In genomic region chr9:14356376-14356775, GRCh38 we compare ENCODE assay signal across 22 cellular contexts. TPM values are rescaled to one million over a fixed set of nuclear protein-coding genes. Genes with fewer than 3 reads are reported as not detected.
DNase-seq lines count a peak whose midpoint lies in the region; TF ChIP-seq lines count a peak whose summit lies in the region.
"Had no signal": no experiment of that assay in that cellular context is flagged by ENCODE, and none has a peak within 500 bp of the region (broad histone marks: within the 10 kb centered on the region; RNA-seq: fewer than 3 reads in every experiment).

No MANE protein-coding gene starts in this region.

- H4K20me1 ChIP-seq in smooth muscle cell (ENCODE audit: low read depth) (no peaks in the 10 kb centered on the region), GM23248 (ENCODE audit: insufficient read depth) (no peaks in the 10 kb centered on the region)

- H3K4me2 ChIP-seq in mesendoderm (ENCODE audit: low read length) (no peak overlapping the region), smooth muscle cell (no peak overlapping the region), GM23248 (ENCODE audit: unreplicated experiment) (no peak overlapping the region)

- DNase-seq in caudate nucleus (lab: John Stamatoyannopoulos, UW) (no peak), mesendoderm (no peak), smooth muscle cell (lab: John Stamatoyannopoulos, UW; ENCODE audit: unreplicated experiment) (no peak), GM23248 (no peak), activated gamma-delta T cell (lab: John Stamatoyannopoulos, UW) (no peak)
- DNase-seq in activated naive CD4-positive, alpha-beta T cell treated with Interleukin-2 at 50 U/mL for 16 hours: no peak
- DNase-seq: ACHN, AML-193, COR-L47, DMS153, MV-4-11, NCI-H1417, NCI-H187 treated with DMSO at 0.1 percent for 48 hours, NCI-H446, NCI-H774, PC-3, SJCRH30 had no signal

- no CpG with 5 or more reads among the region's 5 CpGs for WGBS in mesendoderm (ENCODE audit: extremely low coverage, insufficient coverage, low lambda C conversion rate)
- WGBS in smooth muscle cell (ENCODE audit: low lambda C conversion rate): 53% methylated on average over 5 of the region's 5 CpGs
- WGBS in GM23248 (ENCODE audit: low coverage in 1 of 2, low lambda C conversion rate in 2 of 2, missing lambda C conversion rate in 2 of 2), 2 experiments: 74 to 79% methylated on average over 5 of the region's 5 CpGs

- no peak overlapping the region for H3K4ac ChIP-seq in mesendoderm (ENCODE audit: low read depth, low read length)

- H2BK15ac ChIP-seq in mesendoderm (replicated peaks; ENCODE audit: low read depth): no peak overlapping the region

- H3K23ac ChIP-seq in mesendoderm (ENCODE audit: low read length): no peak overlapping the region

- peaks cover 46% of the 10 kb centered on the region for H3K4me1 ChIP-seq in HUES6 (ENCODE audit: control insufficient read depth, insufficient read depth, low read length)
- no peaks in the 10 kb centered on the region for H3K4me1 ChIP-seq in mesendoderm (ENCODE audit: control insufficient read depth, low read depth, low read length)
- peaks cover 3% of the 10 kb centered on the region for H3K4me1 ChIP-seq in smooth muscle cell (ENCODE audit: low read depth)
- H3K4me1 ChIP-seq in GM23248 (ENCODE audit: insufficient read depth): peaks cover 13% of the 10 kb centered on the region
- H3K4me1 ChIP-seq: SJCRH30 had no signal

- H3K9me3 ChIP-seq in HUES6 (ENCODE audit: control insufficient read depth, insufficient read depth, low read depth, low read length) (no peaks in the 10 kb centered on the region), smooth muscle cell (replicated peaks; ENCODE audit: low read depth) (no peaks in the 10 kb centered on the region), GM23248 (ENCODE audit: low read depth) (no peaks in the 10 kb centered on the region)
- H3K9me3 ChIP-seq: HAP-1, SJCRH30 had no signal

- H3K9ac ChIP-seq in HUES6 (ENCODE audit: low read length) (peak overlapping the region; percentile 5), mesendoderm (ENCODE audit: low read length) (peak overlapping the region; percentile 17), smooth muscle cell (ENCODE audit: low read depth) (no peak overlapping the region), GM23248 (no peak overlapping the region)

- H2BK5ac ChIP-seq in mesendoderm (ENCODE audit: low read length): no peak overlapping the region

- H3K79me1 ChIP-seq in mesendoderm (ENCODE audit: low read length): no peaks in the 10 kb centered on the region

- H2AFZ ChIP-seq in smooth muscle cell (ENCODE audit: low read depth) (peak overlapping the region; percentile 46), GM23248 (no peak overlapping the region)

- H3K9me2 ChIP-seq in GM23248 (ENCODE audit: insufficient read depth): no peaks in the 10 kb centered on the region

- no peak overlapping the region for H4K8ac ChIP-seq in mesendoderm (ENCODE audit: low read depth, low read length)

- H3F3A ChIP-seq in smooth muscle cell (ENCODE audit: low read depth): no peaks in the 10 kb centered on the region
- H3F3A ChIP-seq in GM23248 (ENCODE audit: insufficient read depth): peaks cover 4% of the 10 kb centered on the region

- no peak overlapping the region for H2AK5ac ChIP-seq in mesendoderm (ENCODE audit: low read length)

- H3K27me3 ChIP-seq in HUES6 (ENCODE audit: control insufficient read depth, insufficient read depth, low read length): peaks cover 35% of the 10 kb centered on the region
- H3K27me3 ChIP-seq in mesendoderm (ENCODE audit: insufficient read depth, low read length, poor library complexity): peaks cover 3% of the 10 kb centered on the region
- peaks cover 22% of the 10 kb centered on the region for H3K27me3 ChIP-seq in smooth muscle cell (ENCODE audit: low read depth)
- H3K27me3 ChIP-seq in GM23248 (replicated peaks; ENCODE audit: insufficient read depth): peaks cover 37% of the 10 kb centered on the region
- H3K27me3 ChIP-seq: SJCRH30 had no signal

- no peaks in the 10 kb centered on the region for H3K36me3 ChIP-seq in HUES6 (ENCODE audit: control insufficient read depth, insufficient read depth, low read length)
- H3K36me3 ChIP-seq in mesendoderm (ENCODE audit: control insufficient read depth, insufficient read depth, low read length): no peaks in the 10 kb centered on the region
- H3K36me3 ChIP-seq in smooth muscle cell (ENCODE audit: low read depth): no peaks in the 10 kb centered on the region
- H3K36me3 ChIP-seq in GM23248 (ENCODE audit: low read depth): no peaks in the 10 kb centered on the region
- H3K36me3 ChIP-seq: HAP-1, SJCRH30 had no signal

- H3K27ac ChIP-seq in HUES6 (ENCODE audit: low read depth, low read length): no peak overlapping the region
- H3K27ac ChIP-seq in caudate nucleus (ENCODE audit: low read depth, low read length): peak overlapping the region; percentile 50
- no peak overlapping the region for H3K27ac ChIP-seq in mesendoderm (ENCODE audit: low read depth, low read length)
- no peak overlapping the region for H3K27ac ChIP-seq in smooth muscle cell (ENCODE audit: low read depth)
- no peak overlapping the region for H3K27ac ChIP-seq in GM23248
- H3K27ac ChIP-seq: RWPE1, SJCRH30 had no signal

- in situ Hi-C loops in GM23248 (cut with MboI): no loop called here

- no peaks in the 10 kb centered on the region for H3K79me2 ChIP-seq in mesendoderm (ENCODE audit: control insufficient read depth, insufficient read depth, low read length)
- H3K79me2 ChIP-seq in smooth muscle cell (ENCODE audit: low read depth): no peaks in the 10 kb centered on the region
- no peaks in the 10 kb centered on the region for H3K79me2 ChIP-seq in GM23248 (ENCODE audit: insufficient read depth)

- no peak for TF ChIP-seq CTCF in smooth muscle cell (IDR thresholded peaks at IDR 0.05; ENCODE audit: borderline replicate concordance, insufficient read depth, poor library complexity, severe bottlenecking)

- peak overlapping the region; percentile 15 for H3K56ac ChIP-seq in mesendoderm (ENCODE audit: low read length)

- H3K18ac ChIP-seq in mesendoderm (ENCODE audit: low read length): peak overlapping the region; percentile 21

- H4K5ac ChIP-seq in mesendoderm (ENCODE audit: low read length): no peak overlapping the region

- H3K4me3 ChIP-seq in HUES6 (ENCODE audit: low read depth, low read length): no peak overlapping the region
- H3K4me3 ChIP-seq in mesendoderm (ENCODE audit: low read length): no peak overlapping the region
- no peak overlapping the region for H3K4me3 ChIP-seq in smooth muscle cell
- no peak overlapping the region for H3K4me3 ChIP-seq in GM23248
- H3K4me3 ChIP-seq: HAP-1, K562, SJCRH30 had no signal

- H2BK120ac ChIP-seq in mesendoderm (ENCODE audit: low read depth, low read length): no peak overlapping the region

RNA-seq across cellular contexts. Expression of gene NFIB, which starts 42.4 kb away (rescaled TPM):
- 1.8 TPM for polyA plus RNA-seq in mesendoderm (2013, experiment 1 of 2)
- 1.5 TPM for polyA plus RNA-seq in mesendoderm (2013, experiment 2 of 2)
- total RNA-seq in smooth muscle cell: 1.7 and 2.3 TPM in 2 replicates
- polyA plus RNA-seq in smooth muscle cell (0.58 and 0.93 TPM in 2 replicates), GM23248 (2016; fragmentation: Nextera tagmentation; extraction: Ambion mirVana) (5.8 and 6.0 TPM in 2 replicates)
- total RNA-seq in GM23248 (2014; rRNA removed; shearing (Covaris generic)): 3.4 and 5.3 TPM in 2 replicates
- polyA plus RNA-seq: CD14-positive monocyte had no signal

Comparison
In these comparisons a context has a peak if more than half of its experiments do, and no peak if none do; other contexts are left out.
1. H3K9ac ChIP-seq: peak in HUES6 (single experiment) and mesendoderm (single experiment); none in smooth muscle cell (single experiment) and GM23248 (single experiment).